In the genomic region with DNA sequence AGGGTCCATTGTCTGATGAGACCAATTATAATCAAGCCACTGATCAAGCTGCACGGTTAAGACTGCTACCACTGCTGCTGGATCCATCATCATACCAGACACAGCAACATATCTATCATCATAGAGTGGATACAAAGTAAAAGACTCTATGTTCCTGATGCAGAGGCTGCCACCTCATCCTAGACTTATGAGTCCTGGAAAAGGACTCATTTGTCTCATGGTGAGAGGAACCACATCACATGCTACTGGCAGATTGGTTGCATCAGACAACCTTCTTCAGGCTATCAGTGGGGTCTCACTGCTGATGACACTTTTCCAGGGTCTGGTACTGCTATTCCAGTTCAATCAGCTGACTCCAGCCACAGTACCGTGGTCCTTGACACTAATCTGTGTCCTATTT, we compare ENCODE assay signal across 9 cellular contexts.
DNase-seq lines count a peak whose midpoint lies in the region; ATAC-seq, FAIRE-seq and TF ChIP-seq lines count a peak whose summit lies in the region.
"Had no signal": no experiment of that assay in that cellular context is flagged by ENCODE, and none has a peak within 500 bp of the region (broad histone marks: within the 10 kb centered on the region; RNA-seq: fewer than 3 reads in every experiment).

No MANE protein-coding gene starts in this region.

- no peak for TF ChIP-seq RAD21 in GM12878 (IDR thresholded peaks at IDR 0.05; ENCODE audit: insufficient read depth, low read depth, low read length)

- POLR2A ChIA-PET in GM12878 (lab: Charles Lee) = interaction anchor here (0.6 to 2.7 kb wide), 13 partner anchors 9 to 238 kb away, joined by 3 to 14 read pairs (median 5); partner anchors contain the start of gene ABI1

- SMC1A ChIA-PET in GM12878 (lab: Charles Lee; ENCODE audit: uncharacterized antibody, unreplicated experiment) = interaction anchor here (0.6 to 4.3 kb wide), 17 partner anchors 9 to 88 kb away, joined by 3 to 31 read pairs (median 8); no protein-coding TSS in a partner anchor

- FAIRE-seq in GM12878 (lab: Jason Lieb, UNC) = no peak

- H3K79me2 ChIP-seq in GM12878 (ENCODE audit: control insufficient read depth, insufficient read depth, low read length) = peaks cover 77% of the 10 kb centered on the region

- TF ChIP-seq POLR2A in GM12878 (IDR thresholded peaks at IDR 0.05; ENCODE audit: low read depth, low read length) = no peak

- H3K4me1 ChIP-seq in GM12878 (ENCODE audit: control insufficient read depth, insufficient read depth, low read length) (peaks cover 34% of the 10 kb centered on the region), psoas muscle (peaks cover 31% of the 10 kb centered on the region), lower lobe of right lung (peaks cover 33% of the 10 kb centered on the region)

- no peak overlapping the region for H2AFZ ChIP-seq in GM12878 (ENCODE audit: control insufficient read depth, low read depth, low read length)

- BruUV-seq in GM12878 (replicated peaks; lab: Mats Ljungman, UMichigan) = no TSS peak

- no peak for TF ChIP-seq CTCF in GM12878 (IDR thresholded peaks at IDR 0.05 in 2 of 3, conservative IDR thresholded peaks at IDR 0.05 in 1 of 3; ENCODE audit: control insufficient read depth in 2 of 3, extremely low read depth in 1 of 3, insufficient read depth in 1 of 3, low read depth in 3 of 3, low read length in 3 of 3)
- TF ChIP-seq CTCF in psoas muscle (IDR thresholded peaks at IDR 0.05) = no peak
- TF ChIP-seq CTCF in lower lobe of right lung (IDR thresholded peaks at IDR 0.05) = no peak

- ATAC-seq in GM18907 (IDR thresholded peaks at IDR 0.05; ENCODE audit: unreplicated experiment) (peak; percentile 11), HG03442 (IDR thresholded peaks at IDR 0.05; ENCODE audit: unreplicated experiment) (peak; percentile 4), GM12878 (peak; percentile 17), psoas muscle (peak in 3 of 4 donors; percentile 27 to 54 (median 33)), lower lobe of right lung (no peak), GM21367 (IDR thresholded peaks at IDR 0.05; ENCODE audit: unreplicated experiment) (no peak), sciatic nerve (no peak)

- TF ChIP-seq EP300 in GM12878 (IDR thresholded peaks at IDR 0.05; ENCODE audit: borderline replicate concordance in 1 of 2, control insufficient read depth in 1 of 2, low read depth in 2 of 2, low read length in 2 of 2) = no peak

- no peak overlapping the region for H3K4me3 ChIP-seq in GM12878
- no peak overlapping the region for H3K4me3 ChIP-seq in psoas muscle
- no peak overlapping the region for H3K4me3 ChIP-seq in lower lobe of right lung
- H3K4me3 ChIP-seq: SK-N-MC had no signal

- H3K4me2 ChIP-seq in GM12878 (ENCODE audit: control insufficient read depth, insufficient read depth) = peak overlapping the region; percentile 53

- no peaks in the 10 kb centered on the region for H3K9me3 ChIP-seq in GM12878 (replicated peaks; ENCODE audit: control insufficient read depth, insufficient read depth, low read length)
- H3K9me3 ChIP-seq in psoas muscle = no peaks in the 10 kb centered on the region
- no peaks in the 10 kb centered on the region for H3K9me3 ChIP-seq in lower lobe of right lung

- CTCF ChIA-PET in GM12878 (lab: Yijun Ruan, JAX) = interaction anchor here (0.6 to 2.3 kb wide), 8 partner anchors 8 to 80 kb away, joined by 3 to 13 read pairs (median 4); partner anchors contain the start of gene ABI1

- H3K27ac ChIP-seq in GM12878 (ENCODE audit: control insufficient read depth, insufficient read depth) (peak overlapping the region; percentile 58), psoas muscle (no peak overlapping the region), lower lobe of right lung (no peak overlapping the region)
- H3K27ac ChIP-seq: SK-N-MC had no signal

- H4K20me1 ChIP-seq in GM12878 (ENCODE audit: control insufficient read depth, insufficient read depth) = no peaks in the 10 kb centered on the region

- RAD21 ChIA-PET in GM12878 (lab: Charles Lee; ENCODE audit: unreplicated experiment) = interaction anchor here (0.8 to 2.4 kb wide), 8 partner anchors 8 to 75 kb away, joined by 3 to 17 read pairs (median 4); no protein-coding TSS in a partner anchor

- H3K9ac ChIP-seq in GM12878 (ENCODE audit: control insufficient read depth, insufficient read depth, low read length) = no peak overlapping the region

- in situ Hi-C loops in GM12878 (cut with MboI) = no loop called here

- H3K27me3 ChIP-seq in GM12878 (replicated peaks in 1 of 2; ENCODE audit: control insufficient read depth in 2 of 2, insufficient read depth in 2 of 2, low read length in 1 of 2) (no peaks in the 10 kb centered on the region), psoas muscle (ENCODE audit: insufficient read depth in 3 of 3, low read length in 2 of 3) (no peaks in the 10 kb centered on the region), lower lobe of right lung (ENCODE audit: low read depth) (no peaks in the 10 kb centered on the region)

- no peak for DNase-seq in GM12878 (ENCODE audit: low read depth, low spot score)
- DNase-seq in psoas muscle = no peak
- DNase-seq in lower lobe of right lung = no peak
- no peak for DNase-seq in KG1 (lab: John Stamatoyannopoulos, UW)
- no peak for DNase-seq in sciatic nerve (ENCODE audit: low spot score)

- 24% methylated on average over 2 of the region's 2 CpGs for WGBS in GM12878 (ENCODE audit: insufficient coverage, insufficient replicate concordance, low lambda C conversion rate, missing lambda C conversion rate)
- 68 to 93% (median 83%) methylated on average over 2 of the region's 2 CpGs for WGBS in psoas muscle, 3 donors

- H3K36me3 ChIP-seq in GM12878 (ENCODE audit: control insufficient read depth in 2 of 2, insufficient read depth in 2 of 2, low read length in 1 of 2) (peaks cover 0 to 4% of the 10 kb centered on the region in 2 experiments; a peak in 1 of 4 replicates), psoas muscle (ENCODE audit: insufficient read depth in 1 of 2, low read depth in 1 of 2) (no peaks in the 10 kb centered on the region), lower lobe of right lung (no peaks in the 10 kb centered on the region)

- intact Hi-C loops in GM12878 (cut with micrococcal nuclease; ENCODE audit: unreplicated experiment) (no loop called here), psoas muscle (cut with DNase I) (no loop called here), lower lobe of right lung (cut with DNase I) (no loop called here), sciatic nerve (cut with DNase I) (no loop called here)

TF ChIP-seq in GM12878, 131 proteins besides CTCF, POLR2A, EP300 and RAD21 (continues in another document):
- TF ChIP-seq RELA (IDR thresholded peaks at IDR 0.05; ENCODE audit: borderline replicate concordance, partially characterized antibody) = no peak
- TF ChIP-seq, protein P1, sequence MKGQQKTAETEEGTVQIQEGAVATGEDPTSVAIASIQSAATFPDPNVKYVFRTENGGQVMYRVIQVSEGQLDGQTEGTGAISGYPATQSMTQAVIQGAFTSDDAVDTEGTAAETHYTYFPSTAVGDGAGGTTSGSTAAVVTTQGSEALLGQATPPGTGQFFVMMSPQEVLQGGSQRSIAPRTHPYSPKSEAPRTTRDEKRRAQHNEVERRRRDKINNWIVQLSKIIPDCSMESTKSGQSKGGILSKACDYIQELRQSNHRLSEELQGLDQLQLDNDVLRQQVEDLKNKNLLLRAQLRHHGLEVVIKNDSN (IDR thresholded peaks at IDR 0.05; ENCODE audit: borderline replicate concordance, extremely low read length, insufficient read depth, low read depth, low read length) = no peak
- no peak for TF ChIP-seq MTA2 (IDR thresholded peaks at IDR 0.05; ENCODE audit: low read depth)
- no peak for TF ChIP-seq BCL11A (IDR thresholded peaks at IDR 0.05; ENCODE audit: low read depth, low read length)
- TF ChIP-seq RUNX3 (IDR thresholded peaks at IDR 0.05; ENCODE audit: low read length) = no peak
- TF ChIP-seq GATAD2B (conservative IDR thresholded peaks at IDR 0.05; ENCODE audit: low read depth) = no peak
- no peak for TF ChIP-seq FOXK2 (IDR thresholded peaks at IDR 0.05)
- no peak for TF ChIP-seq ZNF217 (IDR thresholded peaks at IDR 0.05)
- no peak for TF ChIP-seq BRCA1 (IDR thresholded peaks at IDR 0.05; ENCODE audit: low read depth, low read length)
- TF ChIP-seq SREBF1 (IDR thresholded peaks at IDR 0.05; ENCODE audit: low read length) = no peak
- TF ChIP-seq, protein P2, sequence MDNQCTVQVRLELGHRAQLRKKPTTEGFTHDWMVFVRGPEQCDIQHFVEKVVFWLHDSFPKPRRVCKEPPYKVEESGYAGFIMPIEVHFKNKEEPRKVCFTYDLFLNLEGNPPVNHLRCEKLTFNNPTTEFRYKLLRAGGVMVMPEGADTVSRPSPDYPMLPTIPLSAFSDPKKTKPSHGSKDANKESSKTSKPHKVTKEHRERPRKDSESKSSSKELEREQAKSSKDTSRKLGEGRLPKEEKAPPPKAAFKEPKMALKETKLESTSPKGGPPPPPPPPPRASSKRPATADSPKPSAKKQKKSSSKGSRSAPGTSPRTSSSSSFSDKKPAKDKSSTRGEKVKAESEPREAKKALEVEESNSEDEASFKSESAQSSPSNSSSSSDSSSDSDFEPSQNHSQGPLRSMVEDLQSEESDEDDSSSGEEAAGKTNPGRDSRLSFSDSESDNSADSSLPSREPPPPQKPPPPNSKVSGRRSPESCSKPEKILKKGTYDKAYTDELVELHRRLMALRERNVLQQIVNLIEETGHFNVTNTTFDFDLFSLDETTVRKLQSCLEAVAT (IDR thresholded peaks at IDR 0.05) = no peak
- TF ChIP-seq ZNF622 (IDR thresholded peaks at IDR 0.05) = no peak
- TF ChIP-seq PAX8 (IDR thresholded peaks at IDR 0.05) = no peak
- TF ChIP-seq SMC3 (IDR thresholded peaks at IDR 0.05; ENCODE audit: borderline replicate concordance, low read length) = no peak

Comparison
In these comparisons a context has a peak if more than half of its experiments do, and no peak if none do; other contexts are left out.
1. ATAC-seq: peak in GM18907 (single experiment), HG03442 (single experiment), GM12878 (single experiment) and psoas muscle (3 of 4); none in lower lobe of right lung (0 of 2), GM21367 (single experiment) and sciatic nerve (single experiment).